Comparison of ENCODE assay signal across 13 cellular contexts in genomic region chr14:81209187-81209836, GRCh38. TPM values are rescaled to one million over a fixed set of nuclear protein-coding genes. Genes with fewer than 3 reads are reported as not detected.
A peak's percentile ranks its signal among the peaks of the same experiment; 100 is the strongest.
DNase-seq lines count a peak whose midpoint lies in the region; ATAC-seq and TF ChIP-seq lines count a peak whose summit lies in the region.
"Had no signal": no experiment of that assay in that cellular context is flagged by ENCODE, and none has a peak within 500 bp of the region (broad histone marks: within the 10 kb centered on the region; RNA-seq: fewer than 3 reads in every experiment).

No MANE protein-coding gene starts in this region.

- no peaks in the 10 kb centered on the region for H3K4me1 ChIP-seq in foreskin keratinocyte
- H3K4me1 ChIP-seq in right atrium auricular region: peaks cover 0 to 16% of the 10 kb centered on the region in 2 donors
- H3K4me1 ChIP-seq: breast epithelium had no signal

- peaks cover 0 to 13% (median 6%) of the 10 kb centered on the region in 7 donors for H3K9me3 Mint-ChIP-seq in naive B cell
- H3K9me3 Mint-ChIP-seq: activated T-helper 1 cell treated with anti-CD3 and anti-CD28 coated beads, Interleukin-12 subunit alpha, Interleukin-12 subunit beta, Interleukin-2, Interleukin-4 antibody, amounts not matched to agents 30 ng/mL and 10 ng/mL and 1 ng/mL, durations not matched to agents 14 hours and 24 hours and 36 hours had no signal

- H3K27me3 Mint-ChIP-seq in naive B cell: no peaks in the 10 kb centered on the region

- ATAC-seq in GM18505 (IDR thresholded peaks at IDR 0.05; ENCODE audit: unreplicated experiment) (peak; percentile 69), HG02610 (IDR thresholded peaks at IDR 0.05; ENCODE audit: unreplicated experiment) (peak; percentile 47), naive B cell (ENCODE audit: low read depth in 2 of 2) (peak; percentile 81 to 84), HG03378 (IDR thresholded peaks at IDR 0.05; ENCODE audit: unreplicated experiment) (no peak), foreskin keratinocyte (no peak), HG02678 (IDR thresholded peaks at IDR 0.05; ENCODE audit: unreplicated experiment) (no peak)
- ATAC-seq: PC-3 had no signal

- H3K27me3 ChIP-seq in foreskin keratinocyte (no peaks in the 10 kb centered on the region), right atrium auricular region (no peaks in the 10 kb centered on the region)
- H3K27me3 ChIP-seq: breast epithelium had no signal

- TF ChIP-seq CTCF in foreskin keratinocyte (conservative IDR thresholded peaks at IDR 0.05) (no peak), right atrium auricular region (IDR thresholded peaks at IDR 0.05) (no peak)

- peak overlapping the region in 7 of 8 donors; percentile 9 to 71 (median 60) for H3K4me3 Mint-ChIP-seq in naive B cell
- H3K4me3 Mint-ChIP-seq: activated T-helper 1 cell treated with anti-CD3 and anti-CD28 coated beads, Interleukin-12 subunit alpha, Interleukin-12 subunit beta, Interleukin-2, Interleukin-4 antibody, amounts not matched to agents 30 ng/mL and 10 ng/mL and 1 ng/mL, durations not matched to agents 14 hours and 24 hours and 36 hours had no signal

- peaks cover 24 to 25% of the 10 kb centered on the region in 2 donors for H3K36me3 Mint-ChIP-seq in naive B cell

- peaks cover 35 to 58% (median 49%) of the 10 kb centered on the region in 3 donors for H3K4me1 Mint-ChIP-seq in naive B cell

- no peaks in the 10 kb centered on the region for H3K9me3 ChIP-seq in right atrium auricular region
- H3K9me3 ChIP-seq: breast epithelium had no signal

- peak; percentile 63 for DNase-seq in NOMO-1 treated with dmso at 0.1 percent for 144 hours (lab: John Stamatoyannopoulos, UW; ENCODE audit: unreplicated experiment)
- DNase-seq in naive B cell: peak; percentile 67
- DNase-seq in foreskin keratinocyte: no peak
- DNase-seq in right atrium auricular region (ENCODE audit: low spot score): no peak
- DNase-seq: COR-L47, islet precursor cell, PC-3 had no signal

- TF ChIP-seq POLR2A in GM18505 (IDR thresholded peaks at IDR 0.05; ENCODE audit: borderline replicate concordance, extremely low read depth, insufficient read depth, insufficient read length): no peak

- no peaks in the 10 kb centered on the region for H3K36me3 ChIP-seq in right atrium auricular region
- H3K36me3 ChIP-seq: breast epithelium had no signal

- no peak overlapping the region for H3K4me3 ChIP-seq in right atrium auricular region
- H3K4me3 ChIP-seq: breast epithelium had no signal

- H3K27ac ChIP-seq in foreskin keratinocyte: no peak overlapping the region
- no peak overlapping the region for H3K27ac ChIP-seq in right atrium auricular region
- H3K27ac ChIP-seq: breast epithelium had no signal

- peak overlapping the region; percentile 80 to 98 (median 92) for H3K27ac Mint-ChIP-seq in naive B cell
- H3K27ac Mint-ChIP-seq: activated T-helper 1 cell treated with anti-CD3 and anti-CD28 coated beads, Interleukin-12 subunit alpha, Interleukin-12 subunit beta, Interleukin-2, Interleukin-4 antibody, amounts not matched to agents 30 ng/mL and 10 ng/mL and 1 ng/mL, durations not matched to agents 14 hours and 24 hours and 36 hours had no signal

RNA-seq across cellular contexts. Expression of gene GTF2A1, which starts 11.4 kb away (rescaled TPM):
- polyA plus RNA-seq in naive B cell (ENCODE audit: low read depth in 6 of 6): 10 to 100 TPM in 5 of 6 donors, 1 to 10 TPM in 1; 7.5 to 18.6 (median 13.0) TPM
- 24.7 and 26.6 TPM in 2 replicates for total RNA-seq in foreskin keratinocyte
- 4.6 and 5.4 TPM in 2 replicates for polyA plus RNA-seq in foreskin keratinocyte
- 10 to 100 TPM; 14.6 to 17.1 TPM for total RNA-seq in right atrium auricular region

Comparison
In these comparisons a context has a peak if more than half of its experiments do, and no peak if none do; other contexts are left out.
1. ATAC-seq: peak in GM18505 (single experiment), HG02610 (single experiment) and naive B cell (2 of 2); none in HG03378 (single experiment), foreskin keratinocyte (single experiment) and HG02678 (single experiment).
2. DNase-seq: peak in NOMO-1 treated with dmso at 0.1 percent for 144 hours (single experiment) and naive B cell (single experiment); none in foreskin keratinocyte (0 of 2) and right atrium auricular region (single experiment).